Comparison of ENCODE assay signal across 26 cellular contexts in the genomic region with DNA sequence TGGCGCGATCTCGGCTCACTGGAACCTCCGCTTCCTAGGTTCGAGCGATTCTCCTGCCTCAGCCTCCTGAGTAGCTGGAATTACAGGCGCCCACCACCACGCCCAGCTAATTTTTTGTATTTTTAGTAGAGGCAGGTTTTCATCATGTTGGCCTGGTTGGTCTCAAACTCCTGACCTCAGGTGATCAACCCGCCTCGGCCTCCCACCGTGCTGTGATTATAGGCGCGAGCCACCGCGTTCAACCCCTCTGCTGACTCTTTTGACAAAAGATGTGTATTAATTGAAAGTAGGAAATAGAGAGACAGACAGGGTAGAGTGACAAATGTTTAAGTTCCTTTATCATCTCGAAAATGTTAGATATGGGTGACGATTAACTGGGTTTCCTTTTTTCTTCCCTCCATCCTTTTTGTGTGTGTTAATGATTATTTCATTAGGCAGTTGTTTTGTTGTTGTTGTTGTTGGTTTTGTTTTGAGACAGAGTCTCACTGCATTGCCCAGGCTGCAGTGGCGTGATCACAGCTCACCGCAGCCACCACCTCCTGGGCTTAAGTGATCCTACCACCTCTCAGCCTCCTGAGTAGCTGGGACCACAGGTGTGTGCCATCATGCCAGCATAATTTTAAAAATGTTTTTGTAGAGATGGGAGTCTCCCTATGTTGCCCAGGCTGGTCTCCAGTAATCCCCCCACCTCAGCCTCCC.
DNase-seq lines count a peak whose midpoint lies in the region; ATAC-seq, FAIRE-seq and TF ChIP-seq lines count a peak whose summit lies in the region.
"Had no signal": no experiment of that assay in that cellular context is flagged by ENCODE, and none has a peak within 500 bp of the region (broad histone marks: within the 10 kb centered on the region; RNA-seq: fewer than 3 reads in every experiment).

No MANE protein-coding gene starts in this region.

- no peak for TF ChIP-seq CTCF in astrocyte (IDR thresholded peaks at IDR 0.05; ENCODE audit: insufficient read depth, low read depth, low read length)

- no CpG with 5 or more reads among the region's 19 CpGs for WGBS in mesendoderm (ENCODE audit: extremely low coverage, insufficient coverage, low lambda C conversion rate)

- H3K4me3 Mint-ChIP-seq in stimulated activated naive CD8-positive, alpha-beta T cell treated with anti-CD3 and anti-CD28 coated beads, Interleukin-15, Interleukin-2, amounts not matched to agents 100 ng/mL and 50 ng/mL, for 24 hours, result no peak overlapping the region
- no peak overlapping the region for H3K4me3 Mint-ChIP-seq in stimulated activated naive CD8-positive, alpha-beta T cell treated with anti-CD3 and anti-CD28 coated beads, Interleukin-15, amount 100 ng/mL, for 72 hours
- H3K4me3 Mint-ChIP-seq in astrocyte (ENCODE audit: unreplicated experiment), result peak overlapping the region; percentile 86
- no peak overlapping the region for H3K4me3 Mint-ChIP-seq in effector memory CD8-positive, alpha-beta T cell
- H3K4me3 Mint-ChIP-seq: activated CD4-positive, alpha-beta memory T cell treated with anti-CD3 and anti-CD28 coated beads for 36 hours had no signal

- H3K56ac ChIP-seq in mesendoderm (ENCODE audit: low read length), result peak overlapping the region; percentile 60

- no peak overlapping the region for H2AK5ac ChIP-seq in mesendoderm (ENCODE audit: low read length)

- H3K36me3 Mint-ChIP-seq in stimulated activated naive CD8-positive, alpha-beta T cell treated with anti-CD3 and anti-CD28 coated beads, Interleukin-15, Interleukin-2, amounts not matched to agents 100 ng/mL and 50 ng/mL, for 24 hours (ENCODE audit: low read depth), result peaks cover 4% of the 10 kb centered on the region
- H3K36me3 Mint-ChIP-seq in astrocyte (ENCODE audit: low read depth, unreplicated experiment), result no peaks in the 10 kb centered on the region
- peaks cover 15% of the 10 kb centered on the region for H3K36me3 Mint-ChIP-seq in effector memory CD8-positive, alpha-beta T cell (ENCODE audit: insufficient read depth)
- H3K36me3 Mint-ChIP-seq: activated CD4-positive, alpha-beta memory T cell treated with anti-CD3 and anti-CD28 coated beads for 36 hours had no signal

- H3K9ac ChIP-seq in astrocyte (ENCODE audit: low read length), result no peak overlapping the region
- peak overlapping the region; percentile 24 for H3K9ac ChIP-seq in mesendoderm (ENCODE audit: low read length)
- H3K9ac ChIP-seq: BLaER1 treated with 17β-estradiol and CSF1 and Interleukin-3, amounts not matched to agents 10 nM and 100 nM had no signal

- H3K4me1 ChIP-seq in astrocyte (ENCODE audit: insufficient read depth, low read length) (peaks cover 4% of the 10 kb centered on the region), mesendoderm (ENCODE audit: control insufficient read depth, low read depth, low read length) (no peaks in the 10 kb centered on the region)
- H3K4me1 ChIP-seq: uterus had no signal

- H3K4me1 Mint-ChIP-seq in stimulated activated naive CD8-positive, alpha-beta T cell treated with anti-CD3 and anti-CD28 coated beads, Interleukin-15, Interleukin-2, amounts not matched to agents 100 ng/mL and 50 ng/mL, for 24 hours (ENCODE audit: low read depth), result peaks cover 44% of the 10 kb centered on the region
- H3K4me1 Mint-ChIP-seq in stimulated activated naive CD8-positive, alpha-beta T cell treated with anti-CD3 and anti-CD28 coated beads, Interleukin-15, amount 100 ng/mL, for 72 hours, result peaks cover 51% of the 10 kb centered on the region
- H3K4me1 Mint-ChIP-seq in astrocyte (ENCODE audit: low read depth, unreplicated experiment), result peaks cover 18% of the 10 kb centered on the region
- H3K4me1 Mint-ChIP-seq in effector memory CD8-positive, alpha-beta T cell (ENCODE audit: low read depth in 2 of 2), result peaks cover 28 to 47% of the 10 kb centered on the region in 2 donors

- ATAC-seq in stimulated activated naive CD8-positive, alpha-beta T cell treated with anti-CD3 and anti-CD28 coated beads, Interleukin-15, amount 100 ng/mL, for 72 hours, result no peak
- ATAC-seq in effector memory CD8-positive, alpha-beta T cell (replicated peaks), result no peak
- ATAC-seq: right cardiac atrium had no signal

- no peak for FAIRE-seq in astrocyte (lab: Jason Lieb, UNC)
- FAIRE-seq: G401.6, H54, kidney had no signal

- H4K20me1 ChIP-seq in astrocyte (ENCODE audit: insufficient read depth, low read length), result peaks cover 16% of the 10 kb centered on the region

- H3K27ac ChIP-seq in astrocyte (ENCODE audit: low read depth, low read length) (no peak overlapping the region), mesendoderm (ENCODE audit: low read depth, low read length) (no peak overlapping the region)
- H3K27ac ChIP-seq: BLaER1 treated with 17β-estradiol and CSF1 and Interleukin-3, amounts not matched to agents 10 nM and 100 nM; RWPE1; SK-N-MC; uterus; WERI-Rb-1 had no signal

- H2BK15ac ChIP-seq in mesendoderm (replicated peaks; ENCODE audit: low read depth), result no peak overlapping the region

- H4K8ac ChIP-seq in mesendoderm (ENCODE audit: low read depth, low read length), result no peak overlapping the region

- H3K79me2 ChIP-seq in astrocyte (ENCODE audit: insufficient read depth, low read length), result peaks cover 95% of the 10 kb centered on the region
- H3K79me2 ChIP-seq in mesendoderm (ENCODE audit: control insufficient read depth, insufficient read depth, low read length), result peaks cover 52% of the 10 kb centered on the region

- no peak for DNase-seq in stimulated activated naive CD8-positive, alpha-beta T cell treated with anti-CD3 and anti-CD28 coated beads, Interleukin-15, amount 100 ng/mL, for 72 hours
- no peak for DNase-seq in astrocyte (ENCODE audit: low read depth)
- no peak for DNase-seq in mesendoderm
- DNase-seq in DMS153 (lab: John Stamatoyannopoulos, UW), result no peak
- DNase-seq in GM19240 (ENCODE audit: insufficient read length, low spot score), result no peak
- no peak for DNase-seq in activated CD8-positive, alpha-beta memory T cell treated with anti-CD3 and anti-CD28 coated beads, Interleukin-2, amount 50 U/mL, for 4 hours
- no peak for DNase-seq in effector memory CD8-positive, alpha-beta T cell
- DNase-seq: activated CD4-positive, alpha-beta memory T cell treated with anti-CD3 and anti-CD28 coated beads for 36 hours; activated gamma-delta T cell treated with Interleukin-2 at 50 U/mL for 16 hours; activated T-cell treated with anti-CD3 and anti-CD28 coated beads for 4 hours; amygdala; head of caudate nucleus; kidney; NCI-H1694 treated with DMSO at 0.1 percent for 48 hours; NCI-H69; substantia nigra; uterus; WERI-Rb-1 had no signal

- H3K27ac Mint-ChIP-seq in stimulated activated naive CD8-positive, alpha-beta T cell treated with anti-CD3 and anti-CD28 coated beads, Interleukin-15, Interleukin-2, amounts not matched to agents 100 ng/mL and 50 ng/mL, for 24 hours, result peak overlapping the region; percentile 70
- no peak overlapping the region for H3K27ac Mint-ChIP-seq in stimulated activated naive CD8-positive, alpha-beta T cell treated with anti-CD3 and anti-CD28 coated beads, Interleukin-15, amount 100 ng/mL, for 72 hours
- peak overlapping the region; percentile 72 for H3K27ac Mint-ChIP-seq in astrocyte (ENCODE audit: unreplicated experiment)
- H3K27ac Mint-ChIP-seq in effector memory CD8-positive, alpha-beta T cell, result no peak overlapping the region
- H3K27ac Mint-ChIP-seq: activated CD4-positive, alpha-beta memory T cell treated with anti-CD3 and anti-CD28 coated beads for 36 hours had no signal

- H3K4me3 ChIP-seq in astrocyte (ENCODE audit: insufficient read depth, low read depth, low read length) (no peak overlapping the region), mesendoderm (ENCODE audit: low read length) (no peak overlapping the region)
- H3K4me3 ChIP-seq: BLaER1 treated with 17β-estradiol and CSF1 and Interleukin-3, amounts not matched to agents 10 nM and 100 nM; lung; SK-N-MC; uterus had no signal

- no peaks in the 10 kb centered on the region for H3K79me1 ChIP-seq in mesendoderm (ENCODE audit: low read length)

- no peak overlapping the region for H3K4me2 ChIP-seq in astrocyte (ENCODE audit: low read length)
- no peak overlapping the region for H3K4me2 ChIP-seq in mesendoderm (ENCODE audit: low read length)
- H3K4me2 ChIP-seq: BLaER1 treated with 17β-estradiol and CSF1 and Interleukin-3, amounts not matched to agents 10 nM and 100 nM had no signal

- no peaks in the 10 kb centered on the region for H3K36me3 ChIP-seq in astrocyte (ENCODE audit: insufficient read depth, low read length)
- no peaks in the 10 kb centered on the region for H3K36me3 ChIP-seq in mesendoderm (ENCODE audit: control insufficient read depth, insufficient read depth, low read length)
- H3K36me3 ChIP-seq: uterus, WERI-Rb-1 had no signal

- H3K23ac ChIP-seq in mesendoderm (ENCODE audit: low read length), result no peak overlapping the region

- no peak overlapping the region for H3K18ac ChIP-seq in mesendoderm (ENCODE audit: low read length)

- H3K9me3 ChIP-seq in astrocyte (ENCODE audit: insufficient read depth, low read depth, low read length), result no peaks in the 10 kb centered on the region
- H3K9me3 ChIP-seq: uterus had no signal

- H2BK5ac ChIP-seq in mesendoderm (ENCODE audit: low read length), result no peak overlapping the region

- H3K27me3 ChIP-seq in astrocyte (ENCODE audit: insufficient read depth, low read length) (no peaks in the 10 kb centered on the region), mesendoderm (ENCODE audit: insufficient read depth, low read length, poor library complexity) (no peaks in the 10 kb centered on the region)
- H3K27me3 ChIP-seq: BLaER1 treated with 17β-estradiol and CSF1 and Interleukin-3, amounts not matched to agents 10 nM and 100 nM; uterus had no signal

- H3K4ac ChIP-seq in mesendoderm (ENCODE audit: low read depth, low read length), result no peak overlapping the region

- H2AFZ ChIP-seq in astrocyte (ENCODE audit: low read depth, low read length), result no peak overlapping the region

- H3K27me3 Mint-ChIP-seq in stimulated activated naive CD8-positive, alpha-beta T cell treated with anti-CD3 and anti-CD28 coated beads, Interleukin-15, Interleukin-2, amounts not matched to agents 100 ng/mL and 50 ng/mL, for 24 hours, result no peaks in the 10 kb centered on the region
- no peaks in the 10 kb centered on the region for H3K27me3 Mint-ChIP-seq in stimulated activated naive CD8-positive, alpha-beta T cell treated with anti-CD3 and anti-CD28 coated beads, Interleukin-15, amount 100 ng/mL, for 72 hours
- H3K27me3 Mint-ChIP-seq in astrocyte (ENCODE audit: low read depth, unreplicated experiment), result no peaks in the 10 kb centered on the region
- no peaks in the 10 kb centered on the region for H3K27me3 Mint-ChIP-seq in effector memory CD8-positive, alpha-beta T cell
- H3K27me3 Mint-ChIP-seq: activated CD4-positive, alpha-beta memory T cell treated with anti-CD3 and anti-CD28 coated beads for 36 hours had no signal

- H4K5ac ChIP-seq in mesendoderm (ENCODE audit: low read length), result no peak overlapping the region

- H2BK120ac ChIP-seq in mesendoderm (ENCODE audit: low read depth, low read length), result no peak overlapping the region

- H3K9me3 Mint-ChIP-seq in stimulated activated naive CD8-positive, alpha-beta T cell treated with anti-CD3 and anti-CD28 coated beads, Interleukin-15, Interleukin-2, amounts not matched to agents 100 ng/mL and 50 ng/mL, for 24 hours, result no peaks in the 10 kb centered on the region
- H3K9me3 Mint-ChIP-seq in stimulated activated naive CD8-positive, alpha-beta T cell treated with anti-CD3 and anti-CD28 coated beads, Interleukin-15, amount 100 ng/mL, for 72 hours, result no peaks in the 10 kb centered on the region
- H3K9me3 Mint-ChIP-seq in astrocyte (ENCODE audit: unreplicated experiment), result no peaks in the 10 kb centered on the region
- H3K9me3 Mint-ChIP-seq in effector memory CD8-positive, alpha-beta T cell, result no peaks in the 10 kb centered on the region
- H3K9me3 Mint-ChIP-seq: activated CD4-positive, alpha-beta memory T cell treated with anti-CD3 and anti-CD28 coated beads for 36 hours had no signal

Comparison
In these comparisons a context has a peak if more than half of its experiments do, and no peak if none do; other contexts are left out.
1. H3K27ac Mint-ChIP-seq: peak in stimulated activated naive CD8-positive, alpha-beta T cell treated with anti-CD3 and anti-CD28 coated beads, Interleukin-15, Interleukin-2, amounts not matched to agents 100 ng/mL and 50 ng/mL, for 24 hours (single experiment) and astrocyte (single experiment); none in stimulated activated naive CD8-positive, alpha-beta T cell treated with anti-CD3 and anti-CD28 coated beads, Interleukin-15, amount 100 ng/mL, for 72 hours (0 of 2) and effector memory CD8-positive, alpha-beta T cell (0 of 2).